In the genomic region with DNA sequence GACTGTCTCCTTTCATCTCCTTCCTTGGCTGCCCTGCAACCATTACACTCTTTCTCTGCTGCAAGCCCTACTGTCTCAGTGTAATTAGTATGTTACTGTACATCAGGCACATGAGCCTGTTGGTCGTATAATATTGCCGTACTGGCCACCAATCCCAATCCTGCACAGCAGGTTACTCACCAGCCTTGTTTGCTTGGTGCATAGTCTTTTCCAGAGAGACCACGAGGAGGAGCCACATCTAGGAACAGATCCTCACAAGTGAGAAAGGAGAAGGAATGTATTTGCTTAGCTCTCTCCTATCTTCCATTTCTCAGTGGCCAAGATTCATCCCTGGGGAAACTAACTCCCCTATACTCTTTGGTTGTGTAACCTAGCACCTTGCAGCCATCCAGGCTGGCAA, we compare ENCODE assay signal across 15 cellular contexts. TPM values are rescaled to one million over a fixed set of nuclear protein-coding genes. Genes with fewer than 3 reads are reported as not detected.
"Had no signal": no experiment of that assay in that cellular context is flagged by ENCODE, and none has a peak within 500 bp of the region (broad histone marks: within the 10 kb centered on the region; RNA-seq: fewer than 3 reads in every experiment).

No MANE protein-coding gene starts in this region.

- ATAC-seq: activated CD8-positive, alpha-beta T cell treated with anti-CD3 and anti-CD28 coated beads, Interleukin-2, amount 10 ng/mL, durations not matched to agents 7 days and 5 days; body of pancreas; stimulated activated naive CD8-positive, alpha-beta T cell treated with anti-CD3 and anti-CD28 coated beads, Interleukin-15, Interleukin-2, amounts not matched to agents 100 U/mL and 50 U/mL, for 24 hours; upper lobe of right lung had no signal

- H3K27me3 ChIP-seq: body of pancreas, hepatocyte, suprapubic skin, upper lobe of right lung had no signal

- H3K36me3 ChIP-seq: suprapubic skin, upper lobe of right lung, WERI-Rb-1 had no signal

- H3K4me1 ChIP-seq: body of pancreas, suprapubic skin, upper lobe of right lung had no signal

- H3K4me3 ChIP-seq: body of pancreas, hepatocyte, suprapubic skin, upper lobe of right lung had no signal

- DNase-seq: activated CD4-positive, alpha-beta T cell treated with anti-CD3 and anti-CD28 coated beads for 48 hours; activated CD8-positive, alpha-beta memory T cell treated with anti-CD3 and anti-CD28 coated beads, Interleukin-2, amount 50 U/mL, for 48 hours; activated CD8-positive, alpha-beta T cell treated with anti-CD3 and anti-CD28 coated beads, Interleukin-2, amount 10 ng/mL, durations not matched to agents 7 days and 5 days; activated naive CD4-positive, alpha-beta T cell treated with Interleukin-2 at 50 U/mL for 16 hours; body of pancreas; dermis blood vessel endothelial cell; erythroblast; stimulated activated CD4-positive, alpha-beta T cell treated with anti-CD3 and anti-CD28 coated beads, Interleukin-4, amount 100 ng/mL, for 1 hour; stimulated activated CD8-positive, alpha-beta memory T cell treated with anti-CD3 and anti-CD28 coated beads, Interleukin-4, amount 100 ng/mL, for 48 hours; stimulated activated naive CD8-positive, alpha-beta T cell treated with anti-CD3 and anti-CD28 coated beads, Interleukin-15, Interleukin-2, amounts not matched to agents 100 U/mL and 50 U/mL, for 24 hours; upper lobe of right lung had no signal

RNA-seq across cellular contexts. Expression of a gene that starts 33.0 kb away (rescaled TPM):
- total RNA-seq: dermis blood vessel endothelial cell, osteocyte had no signal
